Comparison of ENCODE assay signal across 1 cellular context in the genomic region with DNA sequence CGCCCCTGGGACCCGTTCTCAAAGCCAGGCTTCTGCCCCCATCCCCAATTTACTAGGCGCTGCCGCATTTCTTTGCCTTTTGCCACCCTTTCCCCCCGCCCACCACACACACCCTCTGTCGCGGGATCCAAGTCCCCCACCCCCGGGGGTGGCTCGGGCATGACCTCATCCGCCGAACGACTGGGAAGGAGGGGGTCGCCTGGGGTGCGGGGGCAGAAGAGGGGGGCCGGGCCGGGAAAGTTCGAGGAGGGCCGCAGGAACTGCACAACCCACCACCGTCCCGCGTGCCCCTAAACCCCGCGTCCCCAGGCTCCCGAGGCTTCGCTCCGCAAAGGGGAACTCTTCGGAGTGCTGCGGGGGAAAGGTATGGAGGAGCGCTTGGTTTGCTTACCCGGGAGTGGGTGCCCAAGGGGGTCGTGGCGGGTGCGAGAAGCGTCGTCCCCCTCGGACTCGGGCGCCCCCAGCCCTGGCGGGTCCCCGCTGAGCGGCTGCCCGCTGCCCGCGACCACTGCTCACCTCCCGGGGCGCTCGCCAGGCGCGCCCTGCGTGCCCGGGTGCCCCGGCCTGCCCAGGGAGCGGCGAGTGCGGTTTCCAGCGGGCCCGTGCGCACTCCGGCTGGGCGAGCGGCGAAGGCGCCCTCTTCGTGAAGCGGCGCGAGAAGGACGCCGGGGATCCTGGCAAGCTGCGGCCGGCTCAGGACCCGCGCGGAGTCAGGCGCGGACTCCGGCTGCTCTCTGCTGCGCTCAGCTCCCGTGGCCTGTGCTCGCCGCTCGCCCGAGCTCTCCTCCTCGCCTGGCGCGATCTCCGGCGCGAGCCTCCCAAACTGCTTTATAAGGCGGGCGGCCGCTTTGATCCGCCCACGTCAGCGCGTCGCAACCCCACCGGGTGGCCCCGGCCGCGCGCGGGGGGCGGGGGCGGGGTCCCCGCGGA.
TF ChIP-seq lines count a peak whose summit lies in the region.

No MANE protein-coding gene starts in this region.

TF ChIP-seq in GM12878, 131 proteins besides CTCF, POLR2A, EP300 and RAD21:
- TF ChIP-seq RBBP5 (conservative IDR thresholded peaks at IDR 0.05): no peak
- no peak for TF ChIP-seq EGR1 (IDR thresholded peaks at IDR 0.05; ENCODE audit: borderline replicate concordance in 1 of 2, low read depth in 2 of 2, low read length in 2 of 2)
- TF ChIP-seq KAT2A (conservative IDR thresholded peaks at IDR 0.05; ENCODE audit: control insufficient read depth, low read depth, low read length): no peak
- TF ChIP-seq HDAC6 (IDR thresholded peaks at IDR 0.05; ENCODE audit: unreplicated experiment): peak; percentile 88
- TF ChIP-seq, protein P1, sequence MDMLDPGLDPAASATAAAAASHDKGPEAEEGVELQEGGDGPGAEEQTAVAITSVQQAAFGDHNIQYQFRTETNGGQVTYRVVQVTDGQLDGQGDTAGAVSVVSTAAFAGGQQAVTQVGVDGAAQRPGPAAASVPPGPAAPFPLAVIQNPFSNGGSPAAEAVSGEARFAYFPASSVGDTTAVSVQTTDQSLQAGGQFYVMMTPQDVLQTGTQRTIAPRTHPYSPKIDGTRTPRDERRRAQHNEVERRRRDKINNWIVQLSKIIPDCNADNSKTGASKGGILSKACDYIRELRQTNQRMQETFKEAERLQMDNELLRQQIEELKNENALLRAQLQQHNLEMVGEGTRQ (IDR thresholded peaks at IDR 0.05; ENCODE audit: borderline replicate concordance, low read depth, low read length): no peak
- TF ChIP-seq SUZ12 (IDR thresholded peaks at IDR 0.05; ENCODE audit: unreplicated experiment): peak; percentile 63
- TF ChIP-seq, protein P2, sequence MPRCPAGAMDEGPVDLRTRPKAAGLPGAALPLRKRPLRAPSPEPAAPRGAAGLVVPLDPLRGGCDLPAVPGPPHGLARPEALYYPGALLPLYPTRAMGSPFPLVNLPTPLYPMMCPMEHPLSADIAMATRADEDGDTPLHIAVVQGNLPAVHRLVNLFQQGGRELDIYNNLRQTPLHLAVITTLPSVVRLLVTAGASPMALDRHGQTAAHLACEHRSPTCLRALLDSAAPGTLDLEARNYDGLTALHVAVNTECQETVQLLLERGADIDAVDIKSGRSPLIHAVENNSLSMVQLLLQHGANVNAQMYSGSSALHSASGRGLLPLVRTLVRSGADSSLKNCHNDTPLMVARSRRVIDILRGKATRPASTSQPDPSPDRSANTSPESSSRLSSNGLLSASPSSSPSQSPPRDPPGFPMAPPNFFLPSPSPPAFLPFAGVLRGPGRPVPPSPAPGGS (IDR thresholded peaks at IDR 0.05; ENCODE audit: borderline replicate concordance, insufficient read depth, low read depth, low read length, poor library complexity, severe bottlenecking): no peak
TF ChIP-seq in GM12878: peak in this region for 2.
